ENCODE assay signal across 8 cellular contexts in the genomic region with DNA sequence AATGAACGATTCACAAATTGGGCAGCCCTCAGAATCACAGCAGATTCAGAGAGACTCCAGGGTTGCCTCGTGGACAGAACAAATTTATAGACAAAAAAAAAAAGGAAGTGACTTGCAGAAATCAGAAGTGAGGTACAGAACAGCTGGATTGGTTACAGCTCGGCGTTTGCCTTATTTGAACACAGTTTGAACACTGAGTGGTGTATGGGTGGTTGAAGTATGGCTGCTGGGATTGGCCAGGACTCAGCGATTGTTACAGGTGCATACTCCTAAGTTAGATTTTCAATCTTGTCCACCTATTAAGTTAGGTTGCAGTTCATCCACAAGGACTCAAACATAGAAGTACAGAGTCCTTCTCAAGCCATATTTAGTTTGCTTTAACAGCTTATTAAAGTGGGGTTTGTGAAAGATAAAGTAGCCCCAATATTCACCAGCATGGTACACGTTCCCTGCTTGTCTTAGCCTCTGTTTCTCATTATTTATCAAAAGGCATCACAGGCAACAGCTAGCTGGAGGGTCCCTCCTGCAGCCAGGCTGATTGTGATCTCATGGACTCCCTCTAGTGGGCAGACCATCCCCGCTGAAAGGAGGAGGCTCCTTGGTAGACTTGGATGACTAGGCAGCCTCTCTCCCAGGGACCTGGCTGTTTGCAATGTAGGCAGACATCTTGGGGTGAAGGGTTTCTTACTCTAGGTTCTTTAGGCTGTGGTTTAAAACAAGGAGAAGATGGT. TPM values are rescaled to one million over a fixed set of nuclear protein-coding genes. Genes with fewer than 3 reads are reported as not detected.
DNase-seq lines count a peak whose midpoint lies in the region; ATAC-seq and TF ChIP-seq lines count a peak whose summit lies in the region.

No MANE protein-coding gene starts in this region.

- DNase-seq in COLO829 (ENCODE audit: low spot score) (peak; percentile 80), H7 (peak; percentile 80), NCI-H526 treated with DMSO at 0.1 percent for 48 hours (lab: John Stamatoyannopoulos, UW) (peak; percentile 65), glomerular visceral epithelial cell (ENCODE audit: extremely low spot score) (peak; percentile 35), progenitor cell of endocrine pancreas (ENCODE audit: low spot score, unreplicated experiment) (no peak), NCI-H774 (lab: John Stamatoyannopoulos, UW) (no peak)
- DNase-seq in activated T-cell treated with anti-CD3 and anti-CD28 coated beads, Interleukin-2, amount 50 U/mL, for 4 hours: peak; percentile 23

- H3K27me3 Mint-ChIP-seq in activated T-cell treated with anti-CD3 and anti-CD28 coated beads, Interleukin-2, amount 50 U/mL, for 4 hours (ENCODE audit: low read depth): peaks cover 9% of the 10 kb centered on the region
- no peaks in the 10 kb centered on the region for H3K27me3 Mint-ChIP-seq in progenitor cell of endocrine pancreas

- no peaks in the 10 kb centered on the region for H3K36me3 Mint-ChIP-seq in activated T-cell treated with anti-CD3 and anti-CD28 coated beads, Interleukin-2, amount 50 U/mL, for 4 hours (ENCODE audit: insufficient read depth)
- H3K36me3 Mint-ChIP-seq in progenitor cell of endocrine pancreas (ENCODE audit: insufficient read depth): peaks cover 6% of the 10 kb centered on the region

- H3K27me3 ChIP-seq in H7 (ENCODE audit: control insufficient read depth, insufficient read depth, low read length): no peaks in the 10 kb centered on the region

- H3K4me3 Mint-ChIP-seq in activated T-cell treated with anti-CD3 and anti-CD28 coated beads, Interleukin-2, amount 50 U/mL, for 4 hours: no peak overlapping the region
- no peak overlapping the region for H3K4me3 Mint-ChIP-seq in progenitor cell of endocrine pancreas (ENCODE audit: low read depth)

- ATAC-seq in activated T-cell treated with anti-CD3 and anti-CD28 coated beads, Interleukin-2, amount 50 U/mL, for 4 hours: peak; percentile 61 to 77
- ATAC-seq in HG03354 (IDR thresholded peaks at IDR 0.05; ENCODE audit: poor library complexity, severe bottlenecking, unreplicated experiment): no peak

- TF ChIP-seq CTCF in progenitor cell of endocrine pancreas (IDR thresholded peaks at IDR 0.05; ENCODE audit: unreplicated experiment): peak; percentile 65

- no peak overlapping the region for H3K4me3 ChIP-seq in H7 (ENCODE audit: insufficient read depth, low read depth, low read length)

- no peaks in the 10 kb centered on the region for H3K4me1 Mint-ChIP-seq in activated T-cell treated with anti-CD3 and anti-CD28 coated beads, Interleukin-2, amount 50 U/mL, for 4 hours (ENCODE audit: low read depth)
- H3K4me1 Mint-ChIP-seq in progenitor cell of endocrine pancreas (ENCODE audit: low read depth): no peaks in the 10 kb centered on the region

- H3K36me3 ChIP-seq in H7 (replicated peaks; ENCODE audit: control insufficient read depth, insufficient read depth, low read length): no peaks in the 10 kb centered on the region

- H3K9me3 Mint-ChIP-seq in activated T-cell treated with anti-CD3 and anti-CD28 coated beads, Interleukin-2, amount 50 U/mL, for 4 hours: peaks cover 8% of the 10 kb centered on the region
- H3K9me3 Mint-ChIP-seq in progenitor cell of endocrine pancreas (ENCODE audit: low read depth): peaks cover 19% of the 10 kb centered on the region

- no peak overlapping the region for H3K27ac Mint-ChIP-seq in progenitor cell of endocrine pancreas

RNA-seq across cellular contexts. Expression of gene ALDH1L1, which starts 17.6 kb away (rescaled TPM):
- total RNA-seq in H7 (2014; rRNA removed; shearing (Covaris generic)): 0.15 and 0.28 TPM in 2 replicates
- under 1 TPM in 2 of 3 donors, not detected in 1; 0.10 to 0.29 TPM for total RNA-seq in activated T-cell treated with anti-CD3 and anti-CD28 coated beads, Interleukin-2, amount 50 U/mL, for 4 hours
- total RNA-seq in progenitor cell of endocrine pancreas: 3.1 and 4.7 TPM in 2 replicates

Comparison
In these comparisons a context has a peak if more than half of its experiments do, and no peak if none do; other contexts are left out.
1. DNase-seq: peak in COLO829 (single experiment), H7 (single experiment), NCI-H526 treated with DMSO at 0.1 percent for 48 hours (single experiment), activated T-cell treated with anti-CD3 and anti-CD28 coated beads, Interleukin-2, amount 50 U/mL, for 4 hours (single experiment) and glomerular visceral epithelial cell (single experiment); none in progenitor cell of endocrine pancreas (single experiment) and NCI-H774 (single experiment).